9 cellular contexts compared by ENCODE assay signal in genomic region chr6:11366183-11366933, GRCh38.
DNase-seq lines count a peak whose midpoint lies in the region; ATAC-seq, FAIRE-seq and TF ChIP-seq lines count a peak whose summit lies in the region.
"Had no signal": no experiment of that assay in that cellular context is flagged by ENCODE, and none has a peak within 500 bp of the region (broad histone marks: within the 10 kb centered on the region; RNA-seq: fewer than 3 reads in every experiment).

No MANE protein-coding gene starts in this region.

- no peaks in the 10 kb centered on the region for H3K9me3 ChIP-seq in mucosa of descending colon
- H3K9me3 ChIP-seq in PC-3 (ENCODE audit: low read length) = no peaks in the 10 kb centered on the region

- peaks cover 94% of the 10 kb centered on the region for H3K4me1 Mint-ChIP-seq in activated CD8-positive, alpha-beta T cell treated with anti-CD3 and anti-CD28 coated beads for 36 hours (ENCODE audit: low read depth)
- H3K4me1 Mint-ChIP-seq in progenitor cell of endocrine pancreas (ENCODE audit: low read depth) = peaks cover 16% of the 10 kb centered on the region

- no peaks in the 10 kb centered on the region for H4K20me1 ChIP-seq in PC-3 (ENCODE audit: low read length)
- H4K20me1 ChIP-seq: BLaER1 treated with 17β-estradiol and CSF1 and Interleukin-3, amounts not matched to agents 10 nM and 100 nM had no signal

- peak overlapping the region; percentile 86 for H3K27ac Mint-ChIP-seq in activated CD8-positive, alpha-beta T cell treated with anti-CD3 and anti-CD28 coated beads for 36 hours
- no peak overlapping the region for H3K27ac Mint-ChIP-seq in progenitor cell of endocrine pancreas

- no peak overlapping the region for H3K4me2 ChIP-seq in PC-3 (ENCODE audit: low read length)

- peaks cover 12% of the 10 kb centered on the region for H3K4me1 ChIP-seq in mucosa of descending colon (ENCODE audit: low read depth)
- peaks cover 23% of the 10 kb centered on the region for H3K4me1 ChIP-seq in PC-3 (ENCODE audit: insufficient read depth, low read length)

- peak; percentile 9 for DNase-seq in activated gamma-delta T cell treated with Interleukin-2 at 50 U/mL for 16 hours
- no peak for DNase-seq in activated gamma-delta T cell (lab: John Stamatoyannopoulos, UW)
- DNase-seq in activated CD8-positive, alpha-beta T cell treated with anti-CD3 and anti-CD28 coated beads for 36 hours = peak; percentile 77
- DNase-seq in mucosa of descending colon = no peak
- DNase-seq in PC-3 = no peak
- DNase-seq in progenitor cell of endocrine pancreas (ENCODE audit: low spot score, unreplicated experiment) = no peak
- no peak for DNase-seq in H54 (ENCODE audit: insufficient read length, low spot score)

- no TSS peak for BruUV-seq in PC-3 (replicated peaks; lab: Mats Ljungman, UMichigan)

- peaks cover 7% of the 10 kb centered on the region for H3K9me3 Mint-ChIP-seq in activated CD8-positive, alpha-beta T cell treated with anti-CD3 and anti-CD28 coated beads for 36 hours
- peaks cover 3% of the 10 kb centered on the region for H3K9me3 Mint-ChIP-seq in progenitor cell of endocrine pancreas (ENCODE audit: low read depth)

- no peak overlapping the region for H3K9ac ChIP-seq in PC-3 (ENCODE audit: low read length)
- H3K9ac ChIP-seq: BLaER1 treated with 17β-estradiol and CSF1 and Interleukin-3, amounts not matched to agents 10 nM and 100 nM had no signal

- H3K36me3 ChIP-seq in mucosa of descending colon (ENCODE audit: low read depth) = no peaks in the 10 kb centered on the region
- no peaks in the 10 kb centered on the region for H3K36me3 ChIP-seq in PC-3 (ENCODE audit: low read depth, low read length)

- FAIRE-seq in H54 (lab: Jason Lieb, UNC) = no peak

- peaks cover 67% of the 10 kb centered on the region for H3K36me3 Mint-ChIP-seq in activated CD8-positive, alpha-beta T cell treated with anti-CD3 and anti-CD28 coated beads for 36 hours (ENCODE audit: low read depth)
- H3K36me3 Mint-ChIP-seq in progenitor cell of endocrine pancreas (ENCODE audit: insufficient read depth) = no peaks in the 10 kb centered on the region

- H3K4me3 Mint-ChIP-seq in activated CD8-positive, alpha-beta T cell treated with anti-CD3 and anti-CD28 coated beads for 36 hours = peak overlapping the region; percentile 39
- no peak overlapping the region for H3K4me3 Mint-ChIP-seq in progenitor cell of endocrine pancreas (ENCODE audit: low read depth)

- no peaks in the 10 kb centered on the region for H3K27me3 ChIP-seq in PC-3 (ENCODE audit: low read length)
- H3K27me3 ChIP-seq: BLaER1 treated with 17β-estradiol and CSF1 and Interleukin-3, amounts not matched to agents 10 nM and 100 nM had no signal

- intact Hi-C loops in activated CD8-positive, alpha-beta T cell treated with anti-CD3 and anti-CD28 coated beads for 36 hours (cut with micrococcal nuclease) = loop anchor here (5.0 kb wide), 5 partner anchors 44 to 224 kb away; partner anchors contain the start of gene NEDD9
- intact Hi-C loops in mucosa of descending colon (cut with DNase I, micrococcal nuclease) (no loop called here), PC-3 (cut with micrococcal nuclease) (no loop called here)

- POLR2A ChIA-PET in activated CD8-positive, alpha-beta T cell treated with anti-CD3 and anti-CD28 coated beads for 36 hours (lab: Charles Lee) = interaction anchor here (1.0 to 2.8 kb wide), 8 partner anchors 12 to 93 kb away, joined by 3 to 13 read pairs (median 6); no protein-coding TSS in a partner anchor
- POLR2A ChIA-PET in PC-3 (lab: Charles Lee; ENCODE audit: unreplicated experiment) = no interaction called here

- no peak overlapping the region for H3K27ac ChIP-seq in PC-3 (ENCODE audit: low read length)
- H3K27ac ChIP-seq: BLaER1 treated with 17β-estradiol and CSF1 and Interleukin-3, amounts not matched to agents 10 nM and 100 nM had no signal

- no peak overlapping the region for H2AFZ ChIP-seq in PC-3 (ENCODE audit: low read length)

- no peak for TF ChIP-seq POLR2A in H54 (IDR thresholded peaks at IDR 0.05; ENCODE audit: low read depth, low read length)

- H3K9me2 ChIP-seq in PC-3 (replicated peaks; ENCODE audit: low read length) = no peaks in the 10 kb centered on the region

- no peaks in the 10 kb centered on the region for H3K27me3 Mint-ChIP-seq in activated CD8-positive, alpha-beta T cell treated with anti-CD3 and anti-CD28 coated beads for 36 hours
- peaks cover 4% of the 10 kb centered on the region for H3K27me3 Mint-ChIP-seq in progenitor cell of endocrine pancreas

- CTCF ChIA-PET in activated CD8-positive, alpha-beta T cell treated with anti-CD3 and anti-CD28 coated beads for 36 hours (lab: Charles Lee) = interaction anchor here (1.0 to 2.7 kb wide), 8 partner anchors 12 to 222 kb away, joined by 3 to 13 read pairs (median 4); no protein-coding TSS in a partner anchor
- CTCF ChIA-PET in PC-3 (lab: Charles Lee) = no interaction called here

- H3F3A ChIP-seq in PC-3 (ENCODE audit: low read length, unreplicated experiment) = no peaks in the 10 kb centered on the region

- ATAC-seq in HG03095 (IDR thresholded peaks at IDR 0.05; ENCODE audit: unreplicated experiment) = peak; percentile 64
- peak; percentile 74 for ATAC-seq in activated CD8-positive, alpha-beta T cell treated with anti-CD3 and anti-CD28 coated beads for 36 hours
- peak; percentile 38 for ATAC-seq in mucosa of descending colon
- no peak for ATAC-seq in PC-3

- H3K4me3 ChIP-seq in mucosa of descending colon (no peak overlapping the region), PC-3 (ENCODE audit: low read length) (no peak overlapping the region)
- H3K4me3 ChIP-seq: BLaER1 treated with 17β-estradiol and CSF1 and Interleukin-3, amounts not matched to agents 10 nM and 100 nM had no signal

- H3K79me2 ChIP-seq in PC-3 (ENCODE audit: low read length) = no peaks in the 10 kb centered on the region

- TF ChIP-seq CTCF in activated CD8-positive, alpha-beta T cell treated with anti-CD3 and anti-CD28 coated beads for 36 hours (IDR thresholded peaks at IDR 0.05) = peak; percentile 30
- TF ChIP-seq CTCF in mucosa of descending colon (IDR thresholded peaks at IDR 0.05) (no peak), PC-3 (conservative IDR thresholded peaks at IDR 0.05; ENCODE audit: low read depth, low read length) (no peak), progenitor cell of endocrine pancreas (IDR thresholded peaks at IDR 0.05; ENCODE audit: unreplicated experiment) (no peak)

Comparison
In these comparisons a context has a peak if more than half of its experiments do, and no peak if none do; other contexts are left out.
1. DNase-seq: peak in activated gamma-delta T cell treated with Interleukin-2 at 50 U/mL for 16 hours (single experiment) and activated CD8-positive, alpha-beta T cell treated with anti-CD3 and anti-CD28 coated beads for 36 hours (single experiment); none in activated gamma-delta T cell (single experiment), mucosa of descending colon (0 of 3), PC-3 (single experiment), progenitor cell of endocrine pancreas (single experiment) and H54 (single experiment).